Comparison of ENCODE assay signal across 8 cellular contexts in genomic region chr9:128034821-128035764, GRCh38. TPM values are rescaled to one million over a fixed set of nuclear protein-coding genes. Genes with fewer than 3 reads are reported as not detected.
A peak's percentile ranks its signal among the peaks of the same experiment; 100 is the strongest.
DNase-seq lines count a peak whose midpoint lies in the region; FAIRE-seq and TF ChIP-seq lines count a peak whose summit lies in the region.

No MANE protein-coding gene starts in this region.

- H3K36me3 ChIP-seq in SJCRH30 (no peaks in the 10 kb centered on the region), uterus (no peaks in the 10 kb centered on the region)

- CTCF ChIA-PET in activated naive CD4-positive, alpha-beta T cell treated with anti-CD3 and anti-CD28 coated beads for 36 hours (lab: Charles Lee): interaction anchor here (0.5 to 10.4 kb wide), 36 partner anchors 10 to 288 kb away, joined by 3 to 212 read pairs (median 6); partner anchors contain the start of genes DPM2, EEIG1, PIP5KL1 and ST6GALNAC4

- intact Hi-C loops in activated naive CD4-positive, alpha-beta T cell treated with anti-CD3 and anti-CD28 coated beads for 36 hours (cut with micrococcal nuclease): loop anchor here (1.0 to 2.0 kb wide), 2 partner anchors 82 to 92 kb away; no protein-coding TSS in a partner anchor
- intact Hi-C loops in uterus (cut with DNase I; ENCODE audit: low total_unique reads): loop anchor here (5.0 to 10.0 kb wide), 2 partner anchors 80 to 93 kb away; no protein-coding TSS in a partner anchor

- TF ChIP-seq POLR2A in uterus (IDR thresholded peaks at IDR 0.05): no peak

- no peaks in the 10 kb centered on the region for H3K9me3 Mint-ChIP-seq in activated naive CD4-positive, alpha-beta T cell treated with anti-CD3 and anti-CD28 coated beads for 36 hours

- no peak overlapping the region for H3K27ac ChIP-seq in SJCRH30
- peak overlapping the region in 1 of 2 donors; percentile 23 for H3K27ac ChIP-seq in uterus

- FAIRE-seq in frontal cortex (lab: Jason Lieb, UNC): no peak

- H3K27me3 ChIP-seq in SJCRH30: peaks cover 4% of the 10 kb centered on the region; the same call in 1 of the 2 replicates
- no peaks in the 10 kb centered on the region for H3K27me3 ChIP-seq in uterus

- H3K4me3 ChIP-seq in AG09309 (ENCODE audit: control insufficient read depth, low read depth, low read length) (no peak overlapping the region), SJCRH30 (no peak overlapping the region), uterus (no peak overlapping the region)

- TF ChIP-seq CTCF in AG09309 (IDR thresholded peaks at IDR 0.05; ENCODE audit: control insufficient read depth, insufficient read depth, low read depth, low read length, missing control alignments): peak; percentile 78
- peak; percentile 86 to 98 (median 95) for TF ChIP-seq CTCF in uterus (IDR thresholded peaks at IDR 0.05)

- H3K4me3 Mint-ChIP-seq in activated naive CD4-positive, alpha-beta T cell treated with anti-CD3 and anti-CD28 coated beads for 36 hours: no peak overlapping the region

- H3K4me1 ChIP-seq in SJCRH30: no peaks in the 10 kb centered on the region
- no peaks in the 10 kb centered on the region for H3K4me1 ChIP-seq in uterus

- H3K27ac Mint-ChIP-seq in activated naive CD4-positive, alpha-beta T cell treated with anti-CD3 and anti-CD28 coated beads for 36 hours: peak overlapping the region; percentile 62

- H3K27me3 Mint-ChIP-seq in activated naive CD4-positive, alpha-beta T cell treated with anti-CD3 and anti-CD28 coated beads for 36 hours (ENCODE audit: low read depth): no peaks in the 10 kb centered on the region

- peak; percentile 33 for DNase-seq in AG09309 (ENCODE audit: low read depth)
- peak; percentile 69 for DNase-seq in GM19238 (ENCODE audit: insufficient read length, low spot score)
- peak; percentile 75 for DNase-seq in NCI-H1048 (lab: John Stamatoyannopoulos, UW)
- DNase-seq in SJCRH30: peak; percentile 74 to 91
- DNase-seq in activated naive CD4-positive, alpha-beta T cell treated with anti-CD3 and anti-CD28 coated beads for 36 hours: peak; percentile 78
- peak; percentile 65 to 80 for DNase-seq in frontal cortex (ENCODE audit: low spot score in 2 of 2)
- peak; percentile 17 for DNase-seq in occipital lobe (lab: John Stamatoyannopoulos, UW)
- DNase-seq in uterus: peak; percentile 72 to 83

- H3K9me3 ChIP-seq in SJCRH30 (replicated peaks) (no peaks in the 10 kb centered on the region), uterus (no peaks in the 10 kb centered on the region)

- peaks cover 40% of the 10 kb centered on the region for H3K4me1 Mint-ChIP-seq in activated naive CD4-positive, alpha-beta T cell treated with anti-CD3 and anti-CD28 coated beads for 36 hours (ENCODE audit: low read depth)

- no peaks in the 10 kb centered on the region for H3K36me3 Mint-ChIP-seq in activated naive CD4-positive, alpha-beta T cell treated with anti-CD3 and anti-CD28 coated beads for 36 hours (ENCODE audit: low read depth)

RNA-seq across cellular contexts. Expression of gene NAIF1, which starts 32.0 kb away (rescaled TPM):
- 8.5 and 9.0 TPM in 2 replicates for total RNA-seq in SJCRH30 (2014; rRNA removed; shearing (Covaris generic))
- 10 to 100 TPM; 12.3 to 12.8 TPM for total RNA-seq in activated naive CD4-positive, alpha-beta T cell treated with anti-CD3 and anti-CD28 coated beads for 36 hours
- 9.0 TPM for total RNA-seq in frontal cortex
- 6.4 TPM for total RNA-seq in occipital lobe
- total RNA-seq in uterus: 10 to 100 TPM in 2 of 4 donors, 1 to 10 TPM in 2; 3.8 to 27.4 (median 10.6) TPM

RNA-seq across cellular contexts. Expression of gene SLC25A25, which starts 32.9 kb away (rescaled TPM):
- total RNA-seq in SJCRH30 (2014; rRNA removed; shearing (Covaris generic)): 24.1 and 29.3 TPM in 2 replicates
- 10 to 100 TPM; 12.0 to 12.7 TPM for total RNA-seq in activated naive CD4-positive, alpha-beta T cell treated with anti-CD3 and anti-CD28 coated beads for 36 hours
- total RNA-seq in frontal cortex (29.8 TPM), occipital lobe (36.0 TPM), uterus (10 to 100 TPM; 14.3 to 49.7 (median 49.0) TPM)

RNA-seq across cellular contexts. Expression of gene EEIG1, which starts 54.3 kb away (rescaled TPM):
- total RNA-seq in SJCRH30 (2014; rRNA removed; shearing (Covaris generic)): 4.0 and 5.0 TPM in 2 replicates
- total RNA-seq in activated naive CD4-positive, alpha-beta T cell treated with anti-CD3 and anti-CD28 coated beads for 36 hours: 10 to 100 TPM; 61.0 to 70.8 TPM
- total RNA-seq in frontal cortex: 5.7 TPM
- total RNA-seq in occipital lobe: 2.7 TPM
- 100 to 1,000 TPM in 1 of 4 donors, 10 to 100 TPM in 2, 1 to 10 TPM in 1; 5.0 to 140 (median 19.3) TPM for total RNA-seq in uterus

Comparison
In these comparisons a context has a peak if more than half of its experiments do, and no peak if none do; other contexts are left out.
1. DNase-seq: peak in every context shown above with its lines; median percentile 82 in SJCRH30; 78 in activated naive CD4-positive, alpha-beta T cell treated with anti-CD3 and anti-CD28 coated beads for 36 hours; 78 in uterus; 75 in NCI-H1048; 72 in frontal cortex; 69 in GM19238; 33 in AG09309; 17 in occipital lobe.